In genomic region chr7:155814569-155815276, GRCh38 we compare ENCODE assay signal across 2 cellular contexts.
TF ChIP-seq lines count a peak whose summit lies in the region.

No MANE protein-coding gene starts in this region.

TF ChIP-seq in IMR-90, 13 proteins besides CTCF, POLR2A, EP300 and RAD21:
- TF ChIP-seq USF2 (IDR thresholded peaks at IDR 0.05; ENCODE audit: low read depth, low read length) = no peak
- no peak for TF ChIP-seq CHD1 (IDR thresholded peaks at IDR 0.05; ENCODE audit: low read depth, low read length)
- no peak for TF ChIP-seq BHLHE40 (IDR thresholded peaks at IDR 0.05; ENCODE audit: low read depth, low read length)
- no peak for TF ChIP-seq ELK1 (IDR thresholded peaks at IDR 0.05; ENCODE audit: borderline replicate concordance, low read depth, low read length)
- no peak for TF ChIP-seq CEBPB (IDR thresholded peaks at IDR 0.05; ENCODE audit: low read depth, low read length)
- TF ChIP-seq MAZ (IDR thresholded peaks at IDR 0.05; ENCODE audit: borderline replicate concordance, low read depth, low read length) = no peak
- no peak for TF ChIP-seq FOS (IDR thresholded peaks at IDR 0.05; ENCODE audit: low read depth, low read length)
- TF ChIP-seq SMC3 (IDR thresholded peaks at IDR 0.05; ENCODE audit: low read depth, low read length) = no peak
- no peak for TF ChIP-seq MXI1 (IDR thresholded peaks at IDR 0.05; ENCODE audit: borderline replicate concordance, low read depth, low read length)
- TF ChIP-seq MAFK (IDR thresholded peaks at IDR 0.05; ENCODE audit: low read depth, low read length) = no peak
- TF ChIP-seq RCOR1 (IDR thresholded peaks at IDR 0.05; ENCODE audit: insufficient replicate concordance, low read length) = no peak
- TF ChIP-seq NFE2L2 (IDR thresholded peaks at IDR 0.05; ENCODE audit: low read depth, low read length) = no peak
- no peak for TF ChIP-seq RFX5 (IDR thresholded peaks at IDR 0.05; ENCODE audit: low read depth, low read length)
TF ChIP-seq in IMR-90: peak in this region for 0.

TF ChIP-seq in GM12878, 131 proteins besides CTCF, POLR2A, EP300 and RAD21:
- no peak for TF ChIP-seq ZNF384 (IDR thresholded peaks at IDR 0.05; ENCODE audit: borderline replicate concordance, low read depth, low read length)
- no peak for TF ChIP-seq CBX3 (IDR thresholded peaks at IDR 0.05; ENCODE audit: borderline replicate concordance, low read depth)
